ENCODE assay signal across 8 cellular contexts in genomic region chr20:1313236-1313964, GRCh38. TPM values are rescaled to one million over a fixed set of nuclear protein-coding genes. Genes with fewer than 3 reads are reported as not detected.
A peak's percentile ranks its signal among the peaks of the same experiment; 100 is the strongest.
DNase-seq lines count a peak whose midpoint lies in the region; ATAC-seq and TF ChIP-seq lines count a peak whose summit lies in the region.

No MANE protein-coding gene starts in this region.

- H2BK5ac ChIP-seq in IMR-90 (ENCODE audit: low read depth, low read length, poor library complexity, severe bottlenecking) = no peak overlapping the region

- no peaks in the 10 kb centered on the region for H3K79me1 ChIP-seq in IMR-90 (ENCODE audit: low read depth in 1 of 2, low read length in 2 of 2)

- H3K23ac ChIP-seq in IMR-90 (ENCODE audit: low read depth, low read length) = no peak overlapping the region

- H3K18ac ChIP-seq in IMR-90 (ENCODE audit: low read depth, low read length) = no peak overlapping the region

- WGBS in IMR-90 (ENCODE audit: extremely low coverage in 2 of 2, insufficient read length in 1 of 2), 2 experiments = 17% methylated on average over 20 of the region's 38 CpGs; no CpG with 5 or more reads in 1 of the 2 experiments
- WGBS in tibial nerve, 2 donors = 15 to 24% methylated on average over 24 to 32 of the region's 38 CpGs

- peak in 1 of 2 donors; percentile 26 for TF ChIP-seq EP300 in tibial nerve (IDR thresholded peaks at IDR 0.05)

- H3K9ac ChIP-seq in IMR-90 (ENCODE audit: low read depth, low read length) = peak overlapping the region; percentile 69

- peak; percentile 95 for ATAC-seq in IMR-90 (ENCODE audit: low read depth)
- ATAC-seq in HG02973 (IDR thresholded peaks at IDR 0.05; ENCODE audit: unreplicated experiment) = no peak

- H4K5ac ChIP-seq in IMR-90 (ENCODE audit: low read depth, low read length) = no peak overlapping the region

- H3K27ac ChIP-seq in IMR-90 (ENCODE audit: insufficient read depth, low read length) = peak overlapping the region; percentile 20; the same call in 1 of the 2 replicates
- H3K27ac ChIP-seq in osteoblast (ENCODE audit: low read depth, low read length) = no peak overlapping the region
- no peak overlapping the region for H3K27ac ChIP-seq in tibial nerve

- POLR2A ChIA-PET in IMR-90 (lab: Charles Lee; ENCODE audit: unreplicated experiment) = no interaction called here

- TF ChIP-seq POLR2A in IMR-90 (IDR thresholded peaks at IDR 0.05; ENCODE audit: low read depth, low read length) (no peak), tibial nerve (IDR thresholded peaks at IDR 0.05) (no peak)

- peak overlapping the region; percentile 93 for H2AFZ ChIP-seq in IMR-90 (replicated peaks; ENCODE audit: low read length, poor library complexity)
- peak overlapping the region; percentile 77 for H2AFZ ChIP-seq in osteoblast (ENCODE audit: low read length)

- H3K56ac ChIP-seq in IMR-90 (ENCODE audit: extremely low read depth, insufficient read depth, low read length) = no peak overlapping the region

- H2BK15ac ChIP-seq in IMR-90 (ENCODE audit: low read depth, low read length) = 0 out of 3 replicates have a peak overlapping the region, but pooled peaks have one; percentile 44

- DNase-seq in CMK (ENCODE audit: low read depth) (peak; percentile 25), IMR-90 (peak; percentile 71), SHP77 (lab: John Stamatoyannopoulos, UW) (peak; percentile 79 to 80), globus pallidus (ENCODE audit: low spot score) (peak; percentile 77), osteoblast (ENCODE audit: insufficient read length, low spot score, missing footprints) (peak; percentile 97), tibial nerve (ENCODE audit: low spot score in 2 of 2) (peak; percentile 32 to 69)
- peak; percentile 70 for DNase-seq in activated naive CD4-positive, alpha-beta T cell treated with Interleukin-2 at 50 U/mL for 16 hours

- CTCF ChIA-PET in IMR-90 (lab: Yijun Ruan, JAX) = interaction anchor here (0.6 to 1.1 kb wide), 6 partner anchors 16 to 190 kb away, joined by 3 to 5 read pairs (median 4); partner anchors contain the start of gene SDCBP2

- no TSS peak for BruUV-seq in IMR-90 (replicated peaks; lab: Mats Ljungman, UMichigan)

- H3K4me1 ChIP-seq in IMR-90 (ENCODE audit: control insufficient read depth, insufficient read depth, low read length) (no peaks in the 10 kb centered on the region), osteoblast (ENCODE audit: insufficient read depth, low read length) (peaks cover 10% of the 10 kb centered on the region), tibial nerve (peaks cover 0 to 12% (median 2%) of the 10 kb centered on the region in 4 donors)

- intact Hi-C loops in IMR-90 (cut with micrococcal nuclease) = loop anchor here (1.0 to 5.0 kb wide), 4 partner anchors 124 to 464 kb away; partner anchors contain the start of gene NSFL1C

- H3K36me3 ChIP-seq in IMR-90 (ENCODE audit: control insufficient read depth, insufficient read depth, low read length) (no peaks in the 10 kb centered on the region), osteoblast (ENCODE audit: insufficient read depth, low read length) (no peaks in the 10 kb centered on the region), tibial nerve (no peaks in the 10 kb centered on the region)

- H4K8ac ChIP-seq in IMR-90 (ENCODE audit: low read depth in 2 of 2, low read length in 2 of 2) = peak overlapping the region; percentile 43 to 70

- no peak overlapping the region for H3K14ac ChIP-seq in IMR-90 (replicated peaks; ENCODE audit: low read depth, low read length)

- no peaks in the 10 kb centered on the region for H3K79me2 ChIP-seq in osteoblast (ENCODE audit: insufficient read depth, low read length)

- H2BK20ac ChIP-seq in IMR-90 (ENCODE audit: low read depth, low read length) = no peak overlapping the region

- H2BK120ac ChIP-seq in IMR-90 (ENCODE audit: low read depth, low read length) = peak overlapping the region; percentile 50

- H3K9me1 ChIP-seq in IMR-90 (ENCODE audit: insufficient read depth, low read length) = no peaks in the 10 kb centered on the region; the same call in 1 of the 2 replicates

- H3K27me3 ChIP-seq in IMR-90 (ENCODE audit: control insufficient read depth, insufficient read depth, low read length) = no peaks in the 10 kb centered on the region
- H3K27me3 ChIP-seq in osteoblast (ENCODE audit: insufficient read depth, low read length) = no peaks in the 10 kb centered on the region
- no peaks in the 10 kb centered on the region for H3K27me3 ChIP-seq in tibial nerve

- dilution Hi-C loops in IMR-90 (cut with HindIII; ENCODE audit: low sequenced_read_pairs, unreplicated experiment) = no loop called here

- H3K4ac ChIP-seq in IMR-90 (ENCODE audit: low read depth, low read length) = no peak overlapping the region; the same call in 1 of the 2 replicates

- H2AK9ac ChIP-seq in IMR-90 (replicated peaks; ENCODE audit: low read depth, low read length, poor library complexity) = peak overlapping the region; percentile 2

- TF ChIP-seq RAD21 in IMR-90 (IDR thresholded peaks at IDR 0.05; ENCODE audit: low read length) = peak; percentile 93

- H4K20me1 ChIP-seq in IMR-90 (ENCODE audit: insufficient read depth, low read length) (no peaks in the 10 kb centered on the region), osteoblast (ENCODE audit: insufficient read depth, low read length) (no peaks in the 10 kb centered on the region)

- H3K9me3 ChIP-seq in IMR-90 (ENCODE audit: control insufficient read depth, insufficient read depth, low read length) (no peaks in the 10 kb centered on the region), osteoblast (ENCODE audit: low read depth, low read length) (no peaks in the 10 kb centered on the region), tibial nerve (no peaks in the 10 kb centered on the region)

- TF ChIP-seq CTCF in IMR-90 (conservative IDR thresholded peaks at IDR 0.05; ENCODE audit: low read depth, low read length) = peak; percentile 95
- TF ChIP-seq CTCF in osteoblast (IDR thresholded peaks at IDR 0.05; ENCODE audit: extremely low read depth, low read depth, low read length) = peak; percentile 91
- peak; percentile 93 to 98 (median 95) for TF ChIP-seq CTCF in tibial nerve (IDR thresholded peaks at IDR 0.05)

- no peak overlapping the region for H2AK5ac ChIP-seq in IMR-90 (ENCODE audit: low read depth, low read length)

- in situ Hi-C loops in IMR-90 (cut with MboI; ENCODE audit: low sequenced_read_pairs) = loop anchor here (5.0 kb wide), 1 partner anchor 129 kb away; no protein-coding TSS in a partner anchor

- peak overlapping the region; percentile 13; the same call in 1 of the 2 replicates for H3K4me3 ChIP-seq in IMR-90 (ENCODE audit: insufficient read depth, low read depth, low read length)
- H3K4me3 ChIP-seq in osteoblast (ENCODE audit: insufficient read depth, low read length) = peak overlapping the region; percentile 64
- H3K4me3 ChIP-seq in tibial nerve = peak overlapping the region in 3 of 4 donors; percentile 9 to 27 (median 13)

- H4K91ac ChIP-seq in IMR-90 (ENCODE audit: insufficient read depth, low read depth, low read length) = no peak overlapping the region

- peak overlapping the region; percentile 80 for H3K4me2 ChIP-seq in IMR-90 (ENCODE audit: low read depth, low read length)
- peak overlapping the region; percentile 80 for H3K4me2 ChIP-seq in osteoblast (ENCODE audit: insufficient read depth, low read length)

TF ChIP-seq in IMR-90, 13 proteins besides CTCF, POLR2A, EP300 and RAD21:
- TF ChIP-seq MAZ (IDR thresholded peaks at IDR 0.05; ENCODE audit: borderline replicate concordance, low read depth, low read length) = peak; percentile 79
- no peak for TF ChIP-seq NFE2L2 (IDR thresholded peaks at IDR 0.05; ENCODE audit: low read depth, low read length)
- no peak for TF ChIP-seq CEBPB (IDR thresholded peaks at IDR 0.05; ENCODE audit: low read depth, low read length)
- peak; percentile 95 for TF ChIP-seq SMC3 (IDR thresholded peaks at IDR 0.05; ENCODE audit: low read depth, low read length)
- TF ChIP-seq, protein P1, sequence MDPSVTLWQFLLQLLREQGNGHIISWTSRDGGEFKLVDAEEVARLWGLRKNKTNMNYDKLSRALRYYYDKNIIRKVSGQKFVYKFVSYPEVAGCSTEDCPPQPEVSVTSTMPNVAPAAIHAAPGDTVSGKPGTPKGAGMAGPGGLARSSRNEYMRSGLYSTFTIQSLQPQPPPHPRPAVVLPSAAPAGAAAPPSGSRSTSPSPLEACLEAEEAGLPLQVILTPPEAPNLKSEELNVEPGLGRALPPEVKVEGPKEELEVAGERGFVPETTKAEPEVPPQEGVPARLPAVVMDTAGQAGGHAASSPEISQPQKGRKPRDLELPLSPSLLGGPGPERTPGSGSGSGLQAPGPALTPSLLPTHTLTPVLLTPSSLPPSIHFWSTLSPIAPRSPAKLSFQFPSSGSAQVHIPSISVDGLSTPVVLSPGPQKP (IDR thresholded peaks at IDR 0.05; ENCODE audit: borderline replicate concordance, low read depth, low read length) = no peak
- no peak for TF ChIP-seq FOS (IDR thresholded peaks at IDR 0.05; ENCODE audit: low read depth, low read length)
- TF ChIP-seq, protein P2, sequence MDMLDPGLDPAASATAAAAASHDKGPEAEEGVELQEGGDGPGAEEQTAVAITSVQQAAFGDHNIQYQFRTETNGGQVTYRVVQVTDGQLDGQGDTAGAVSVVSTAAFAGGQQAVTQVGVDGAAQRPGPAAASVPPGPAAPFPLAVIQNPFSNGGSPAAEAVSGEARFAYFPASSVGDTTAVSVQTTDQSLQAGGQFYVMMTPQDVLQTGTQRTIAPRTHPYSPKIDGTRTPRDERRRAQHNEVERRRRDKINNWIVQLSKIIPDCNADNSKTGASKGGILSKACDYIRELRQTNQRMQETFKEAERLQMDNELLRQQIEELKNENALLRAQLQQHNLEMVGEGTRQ (IDR thresholded peaks at IDR 0.05; ENCODE audit: low read depth, low read length) = no peak

RNA-seq across cellular contexts. Expression of gene SDCBP2, which starts 15.5 kb away (rescaled TPM):
- 0.54 and 0.83 TPM in 2 replicates for total RNA-seq in IMR-90 (2012; rRNA removed)
- polyA plus RNA-seq in IMR-90 (2012; rRNA removed) = 1.3 TPM in 2 replicates
- polyA plus RNA-seq in IMR-90 (2012; cell fraction: cytosol; rRNA removed) = 1.5 and 1.6 TPM in 2 replicates
- 2.5 and 4.1 TPM in 2 replicates for polyA plus RNA-seq in IMR-90 (2012; cell fraction: nucleus; rRNA removed; ENCODE audit: low replicate concordance)
- total RNA-seq in osteoblast = 2.2 and 3.2 TPM in 2 replicates
- 1 to 10 TPM; 1.9 to 4.2 (median 2.9) TPM for total RNA-seq in tibial nerve

RNA-seq across cellular contexts. Expression of gene SNPH, which starts 47.3 kb away (rescaled TPM):
- total RNA-seq in IMR-90 (2012; rRNA removed) (4.5 and 4.7 TPM in 2 replicates), osteoblast (9.4 and 10.0 TPM in 2 replicates), tibial nerve (1 to 10 TPM; 4.5 to 7.4 (median 6.9) TPM)
- polyA plus RNA-seq in IMR-90 (2012; rRNA removed) = 3.1 and 3.2 TPM in 2 replicates
- 1.5 and 3.4 TPM in 2 replicates for polyA plus RNA-seq in IMR-90 (2012; cell fraction: cytosol; rRNA removed)
- 6.1 and 14.6 TPM in 2 replicates for polyA plus RNA-seq in IMR-90 (2012; cell fraction: nucleus; rRNA removed; ENCODE audit: low replicate concordance)

Comparison
In these comparisons a context has a peak if more than half of its experiments do, and no peak if none do; other contexts are left out.
1. DNase-seq: peak in every context shown above with its lines; median percentile 97 in osteoblast; 80 in SHP77; 77 in globus pallidus; 71 in IMR-90; 70 in activated naive CD4-positive, alpha-beta T cell treated with Interleukin-2 at 50 U/mL for 16 hours; 50 in tibial nerve; 25 in CMK.
2. H3K4me3 ChIP-seq: peak in every context shown above with its lines; median percentile 64 in osteoblast; 13 in IMR-90; 13 in tibial nerve.